Comparison of ENCODE assay signal across 1 cellular context in genomic region chr13:98180092-98180491, GRCh38.
TF ChIP-seq lines count a peak whose summit lies in the region.

No MANE protein-coding gene starts in this region.

TF ChIP-seq in HepG2, 621 proteins besides CTCF, POLR2A, EP300 and RAD21:
- no peak for TF ChIP-seq ZNF253 (CRISPR knock-in tag; IDR thresholded peaks at IDR 0.05; ENCODE audit: borderline replicate concordance)
- TF ChIP-seq RBM22 (optimal IDR thresholded peaks at IDR 0.05; ENCODE audit: low read length): peak; percentile 60
